Comparison of ENCODE assay signal across 30 cellular contexts in genomic region chr2:72734432-72734831, GRCh38.
"Had no signal": no experiment of that assay in that cellular context is flagged by ENCODE, and none has a peak within 500 bp of the region (broad histone marks: within the 10 kb centered on the region; RNA-seq: fewer than 3 reads in every experiment).

No MANE protein-coding gene starts in this region.

- H3K4me3 Mint-ChIP-seq: naive thymus-derived CD8-positive, alpha-beta T cell; natural killer cell treated with Interleukin-12 subunit alpha and Interleukin-12 subunit beta and Interleukin-15 and Interleukin-18, amount 100 ng/mL, for 72 hours; nephron progenitor cell; neural crest cell; stimulated activated memory B cell treated with anti-CD40 and anti-IgM and Interleukin-4, amounts not matched to agents 10 μg/mL and 1 μg/mL and 100 μg/mL, for 72 hours; stimulated activated naive CD8-positive, alpha-beta T cell treated with anti-CD3 and anti-CD28 coated beads, Interleukin-15, amount 100 ng/mL, for 72 hours had no signal

- H3K27me3 Mint-ChIP-seq: naive thymus-derived CD8-positive, alpha-beta T cell; natural killer cell treated with Interleukin-12 subunit alpha and Interleukin-12 subunit beta and Interleukin-15 and Interleukin-18, amount 100 ng/mL, for 72 hours; stimulated activated memory B cell treated with anti-CD40 and anti-IgM and Interleukin-4, amounts not matched to agents 10 μg/mL and 1 μg/mL and 100 μg/mL, for 72 hours; stimulated activated naive CD8-positive, alpha-beta T cell treated with anti-CD3 and anti-CD28 coated beads, Interleukin-15, amount 100 ng/mL, for 72 hours had no signal

- H3K4me1 ChIP-seq: pancreas, psoas muscle, spleen, thyroid gland, tibial nerve, upper lobe of left lung, vagina had no signal

- H3K36me3 Mint-ChIP-seq: natural killer cell treated with Interleukin-12 subunit alpha and Interleukin-12 subunit beta and Interleukin-15 and Interleukin-18, amount 100 ng/mL, for 72 hours had no signal

- H3K4me1 Mint-ChIP-seq: nephron progenitor cell; neural crest cell; stimulated activated memory B cell treated with anti-CD40 and anti-IgM and Interleukin-4, amounts not matched to agents 10 μg/mL and 1 μg/mL and 100 μg/mL, for 72 hours; stimulated activated naive CD8-positive, alpha-beta T cell treated with anti-CD3 and anti-CD28 coated beads, Interleukin-15, amount 100 ng/mL, for 72 hours had no signal

- H3K9me3 Mint-ChIP-seq: naive thymus-derived CD8-positive, alpha-beta T cell; natural killer cell treated with Interleukin-12 subunit alpha and Interleukin-12 subunit beta and Interleukin-15 and Interleukin-18, amount 100 ng/mL, for 72 hours; nephron progenitor cell; neural crest cell; stimulated activated memory B cell treated with anti-CD40 and anti-IgM and Interleukin-4, amounts not matched to agents 10 μg/mL and 1 μg/mL and 100 μg/mL, for 72 hours; stimulated activated naive CD8-positive, alpha-beta T cell treated with anti-CD3 and anti-CD28 coated beads, Interleukin-15, amount 100 ng/mL, for 72 hours had no signal

- H3K4me2 ChIP-seq: smooth muscle cell had no signal

- ATAC-seq: naive thymus-derived CD8-positive, alpha-beta T cell; natural killer cell treated with Interleukin-12 subunit alpha and Interleukin-12 subunit beta and Interleukin-15 and Interleukin-18, amount 100 ng/mL, for 72 hours; pancreas; psoas muscle; right cardiac atrium; sciatic nerve; stimulated activated memory B cell treated with anti-CD40 and anti-IgM and Interleukin-4, amounts not matched to agents 10 μg/mL and 1 μg/mL and 100 μg/mL, for 72 hours; stimulated activated naive CD8-positive, alpha-beta T cell treated with anti-CD3 and anti-CD28 coated beads, Interleukin-15, amount 100 ng/mL, for 72 hours; stimulated activated naive CD8-positive, alpha-beta T cell treated with anti-CD3 and anti-CD28 coated beads, Interleukin-15, Interleukin-2, amounts not matched to agents 100 U/mL and 50 U/mL, for 24 hours had no signal

- H3K36me3 ChIP-seq: neutrophil, pancreas, spleen, thoracic aorta, thyroid gland, upper lobe of left lung, vagina had no signal

- H3K27ac Mint-ChIP-seq: naive thymus-derived CD8-positive, alpha-beta T cell; natural killer cell treated with Interleukin-12 subunit alpha and Interleukin-12 subunit beta and Interleukin-15 and Interleukin-18, amount 100 ng/mL, for 72 hours; nephron progenitor cell; stimulated activated memory B cell treated with anti-CD40 and anti-IgM and Interleukin-4, amounts not matched to agents 10 μg/mL and 1 μg/mL and 100 μg/mL, for 72 hours; stimulated activated naive CD8-positive, alpha-beta T cell treated with anti-CD3 and anti-CD28 coated beads, Interleukin-15, amount 100 ng/mL, for 72 hours had no signal

- DNase-seq: naive thymus-derived CD8-positive, alpha-beta T cell; nephron progenitor cell; nucleus accumbens; pancreas; psoas muscle; right cardiac atrium; spleen; stimulated activated CD4-positive, alpha-beta T cell treated with anti-CD3 and anti-CD28 coated beads, Interleukin-12 subunit alpha, Interleukin-12 subunit beta, amount 100 ng/mL, for 4 hours; stimulated activated CD4-positive, alpha-beta T cell treated with anti-CD3 and anti-CD28 coated beads, Interleukin-1b, Interleukin-23, amount 100 ng/mL, for 48 hours; stimulated activated CD4-positive, alpha-beta T cell treated with anti-CD3 and anti-CD28 coated beads, Interleukin-4, amount 100 ng/mL, for 1 hour; stimulated activated CD4-positive, alpha-beta T cell treated with anti-CD3 and anti-CD28 coated beads, Interleukin-4, amount 100 ng/mL, for 4 hours; stimulated activated CD8-positive, alpha-beta memory T cell treated with anti-CD3 and anti-CD28 coated beads, Interleukin-4, amount 100 ng/mL, for 48 hours; stimulated activated naive CD4-positive, alpha-beta T cell; stimulated activated naive CD8-positive, alpha-beta T cell treated with anti-CD3 and anti-CD28 coated beads, Interleukin-15, amount 100 ng/mL, for 72 hours; stimulated activated naive CD8-positive, alpha-beta T cell treated with anti-CD3 and anti-CD28 coated beads, Interleukin-15, Interleukin-2, amounts not matched to agents 100 U/mL and 50 U/mL, for 24 hours; substantia nigra; thyroid gland; trophoblast cell; upper lobe of left lung had no signal

- H3K9me3 ChIP-seq: neutrophil, pancreas, psoas muscle, spleen, thoracic aorta, thyroid gland, tibial nerve, upper lobe of left lung, vagina had no signal

- H3K27ac ChIP-seq: neutrophil, pancreas, psoas muscle, skin epidermis, spleen, thoracic aorta, thyroid gland, tibial nerve, upper lobe of left lung, vagina had no signal

- H3K4me3 ChIP-seq: pancreas, psoas muscle, skin epidermis, smooth muscle cell, spleen, thoracic aorta, thyroid gland, tibial nerve, upper lobe of left lung, vagina had no signal

- H3K27me3 ChIP-seq: neutrophil, pancreas, spleen, thyroid gland, tibial nerve, upper lobe of left lung, vagina had no signal

- FAIRE-seq: pancreas, urothelium cell line had no signal
